Comparison of ENCODE assay signal across 12 cellular contexts in the genomic region with DNA sequence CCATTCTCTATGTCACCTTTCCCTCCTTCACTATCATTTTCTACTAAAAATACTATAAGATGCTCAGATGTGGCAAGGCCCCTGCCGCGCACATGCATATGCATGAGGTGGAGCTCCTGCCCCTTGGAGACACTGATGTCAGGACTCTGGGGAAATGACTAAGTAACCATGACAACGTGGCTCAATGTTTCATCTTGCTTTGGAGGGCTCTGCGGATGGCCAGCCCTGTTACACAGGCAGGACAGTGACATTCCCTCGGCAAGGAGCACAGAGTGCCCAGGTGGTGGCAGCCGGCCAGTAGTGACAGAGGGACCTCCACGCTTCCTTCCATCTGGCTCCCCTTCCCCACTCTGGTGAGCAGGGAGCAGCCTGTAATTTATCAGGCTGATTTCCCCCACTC.
DNase-seq lines count a peak whose midpoint lies in the region; ATAC-seq and TF ChIP-seq lines count a peak whose summit lies in the region.
"Had no signal": no experiment of that assay in that cellular context is flagged by ENCODE, and none has a peak within 500 bp of the region (broad histone marks: within the 10 kb centered on the region; RNA-seq: fewer than 3 reads in every experiment).

No MANE protein-coding gene starts in this region.

- DNase-seq in HCEC 1CT (peak; percentile 22), SK-N-DZ (ENCODE audit: low spot score) (peak; percentile 28), fibroblast of lung (ENCODE audit: low read depth in 2 of 2) (peak; percentile 49 to 73), retina (peak; percentile 61), middle frontal gyrus (ENCODE audit: extremely low spot score, low spot score) (no peak), D341Med (ENCODE audit: low spot score) (no peak), foreskin keratinocyte (no peak)
- DNase-seq: heart left ventricle, left lung, NCI-H510A treated with DMSO at 0.1 percent for 48 hours, SHP77 treated with DMSO at 0.1 percent for 48 hours had no signal

- H4K20me1 ChIP-seq in fibroblast of lung (ENCODE audit: control insufficient read depth, extremely low read depth, insufficient read depth, low read length) = no peaks in the 10 kb centered on the region

- H3K4me1 ChIP-seq in fibroblast of lung (ENCODE audit: control insufficient read depth, extremely low read depth, insufficient read depth, low read length) = no peaks in the 10 kb centered on the region
- no peaks in the 10 kb centered on the region for H3K4me1 ChIP-seq in foreskin keratinocyte
- H3K4me1 ChIP-seq: heart left ventricle, left lung, tibial nerve had no signal

- no peak overlapping the region for H3K4me3 ChIP-seq in fibroblast of lung (replicated peaks in 1 of 4; ENCODE audit: control extremely low read depth in 1 of 4, insufficient read depth in 1 of 4, low read depth in 3 of 4, low read length in 4 of 4)
- H3K4me3 ChIP-seq: heart left ventricle, left lung, tibial nerve had no signal

- H3K27ac ChIP-seq in fibroblast of lung (ENCODE audit: insufficient read depth, low read length) = no peak overlapping the region
- H3K27ac ChIP-seq in foreskin keratinocyte = no peak overlapping the region
- H3K27ac ChIP-seq: heart left ventricle, left lung, tibial nerve had no signal

- no peak overlapping the region for H3K9ac ChIP-seq in fibroblast of lung (ENCODE audit: insufficient read depth, low read length)

- H3K79me2 ChIP-seq in fibroblast of lung (ENCODE audit: control insufficient read depth, insufficient read depth, low read length) = no peaks in the 10 kb centered on the region

- H3K9me3 ChIP-seq in fibroblast of lung (ENCODE audit: control insufficient read depth, insufficient read depth, low read depth, low read length) = no peaks in the 10 kb centered on the region

- no peak for TF ChIP-seq CTCF in fibroblast of lung (conservative IDR thresholded peaks at IDR 0.05 in 1 of 2, IDR thresholded peaks at IDR 0.05 in 1 of 2; ENCODE audit: low read depth in 1 of 2, low read length in 2 of 2)
- no peak for TF ChIP-seq CTCF in foreskin keratinocyte (conservative IDR thresholded peaks at IDR 0.05)

- H3K36me3 ChIP-seq in fibroblast of lung (ENCODE audit: control insufficient read depth, insufficient read depth, low read length) = no peaks in the 10 kb centered on the region
- H3K36me3 ChIP-seq: heart left ventricle, left lung, tibial nerve had no signal

- no peak overlapping the region for H3K4me2 ChIP-seq in fibroblast of lung (ENCODE audit: extremely low read depth, insufficient read depth, low read length)

- ATAC-seq in foreskin keratinocyte = no peak
- ATAC-seq: left lung had no signal

- no peaks in the 10 kb centered on the region for H3K27me3 ChIP-seq in fibroblast of lung (ENCODE audit: control insufficient read depth, insufficient read depth, low read length)
- H3K27me3 ChIP-seq in foreskin keratinocyte = no peaks in the 10 kb centered on the region
- H3K27me3 ChIP-seq: tibial nerve had no signal

- H2AFZ ChIP-seq in fibroblast of lung (ENCODE audit: low read length) = no peak overlapping the region

Comparison
In these comparisons a context has a peak if more than half of its experiments do, and no peak if none do; other contexts are left out.
1. DNase-seq: peak in HCEC 1CT (single experiment), SK-N-DZ (single experiment), fibroblast of lung (2 of 2) and retina (single experiment); none in middle frontal gyrus (single experiment), D341Med (single experiment) and foreskin keratinocyte (0 of 2).